ENCODE assay signal across 8 cellular contexts in the genomic region with DNA sequence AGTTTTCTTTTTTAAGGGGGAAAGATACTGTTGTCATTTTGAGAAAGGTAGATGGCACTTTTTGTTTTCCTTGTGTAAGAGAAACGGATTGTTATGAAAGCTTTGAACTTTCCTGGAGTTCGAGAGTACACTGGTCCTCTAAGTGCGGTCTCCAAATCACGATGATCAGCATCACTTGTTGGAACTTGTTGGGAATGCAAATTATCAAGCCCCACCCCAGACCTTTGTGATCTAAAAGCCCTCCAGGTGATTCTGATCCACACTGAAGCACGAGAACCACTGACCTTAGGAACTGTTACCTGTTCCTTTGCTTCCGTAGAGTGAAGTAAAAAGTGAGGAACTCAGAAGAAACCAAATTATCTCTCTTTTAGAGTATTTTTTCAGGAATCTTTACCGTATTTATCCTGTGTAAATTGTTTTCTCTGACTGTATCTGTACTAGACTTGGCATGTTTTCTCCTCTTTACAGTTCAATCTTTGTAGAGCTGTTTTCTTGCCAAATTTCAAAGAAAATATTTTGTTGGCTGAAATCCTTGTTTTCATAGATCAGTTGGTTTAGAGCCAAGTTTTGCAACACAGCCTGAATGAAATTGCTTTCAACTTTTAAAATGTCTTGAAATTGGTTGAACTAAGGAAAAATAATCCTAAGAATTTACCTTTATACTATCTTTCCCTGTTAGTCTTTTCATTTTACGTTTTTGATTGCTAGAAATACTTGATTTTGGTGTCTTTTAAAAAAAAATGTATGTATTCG. TPM values are rescaled to one million over a fixed set of nuclear protein-coding genes. Genes with fewer than 3 reads are reported as not detected.
DNase-seq lines count a peak whose midpoint lies in the region; ATAC-seq and TF ChIP-seq lines count a peak whose summit lies in the region.

No MANE protein-coding gene starts in this region.

- intact Hi-C loops in Caco-2 (cut with micrococcal nuclease; ENCODE audit: unreplicated experiment) = no loop called here

- POLR2A ChIA-PET in Caco-2 (lab: Charles Lee) = interaction anchor here (0.6 kb wide), 1 partner anchor 17 kb away, joined by 4 read pairs; no protein-coding TSS in a partner anchor
- POLR2A ChIA-PET in naive thymus-derived CD8-positive, alpha-beta T cell (lab: Charles Lee) = no interaction called here

- H3K27me3 ChIP-seq in Caco-2 (replicated peaks; ENCODE audit: control insufficient read depth, insufficient read depth, low read length) = no peaks in the 10 kb centered on the region

- H3K4me1 ChIP-seq in Caco-2 = peaks cover 25% of the 10 kb centered on the region

- no peaks in the 10 kb centered on the region for H3K9me3 ChIP-seq in Caco-2

- no peaks in the 10 kb centered on the region for H3K27me3 Mint-ChIP-seq in Caco-2 (ENCODE audit: insufficient read depth, unreplicated experiment)
- no peaks in the 10 kb centered on the region for H3K27me3 Mint-ChIP-seq in naive thymus-derived CD8-positive, alpha-beta T cell
- peaks cover 12% of the 10 kb centered on the region for H3K27me3 Mint-ChIP-seq in endothelial cell (ENCODE audit: unreplicated experiment)

- TF ChIP-seq CTCF in Caco-2 (IDR thresholded peaks at IDR 0.05; ENCODE audit: insufficient read depth in 1 of 2, low read depth in 1 of 2, low read length in 1 of 2, severe bottlenecking in 1 of 2, unreplicated experiment in 1 of 2) = no peak
- TF ChIP-seq CTCF in endothelial cell (IDR thresholded peaks at IDR 0.05; ENCODE audit: unreplicated experiment) = no peak

- H3K4me3 ChIP-seq in Caco-2 (ENCODE audit: low read depth, low read length) = no peak overlapping the region

- BruUV-seq in Caco-2 (replicated peaks; lab: Mats Ljungman, UMichigan) = no TSS peak

- no peaks in the 10 kb centered on the region for H3K36me3 ChIP-seq in Caco-2 (ENCODE audit: control insufficient read depth, insufficient read depth, low read length)

- peak; percentile 36 to 68 for DNase-seq in Caco-2
- DNase-seq in NCI-H526 (lab: John Stamatoyannopoulos, UW) = peak; percentile 21 to 70
- peak; percentile 83 for DNase-seq in dedifferentiated amniotic fluid mesenchymal stem cell (ENCODE audit: extremely low spot score)
- peak in 1 of 10 donors; percentile 6 for DNase-seq in naive thymus-derived CD8-positive, alpha-beta T cell
- DNase-seq in endothelial cell (ENCODE audit: low spot score) = no peak
- DNase-seq in NCI-H510A (lab: John Stamatoyannopoulos, UW) = no peak
- DNase-seq in DMS53 (lab: John Stamatoyannopoulos, UW) = no peak

- H3K4me3 Mint-ChIP-seq in Caco-2 (ENCODE audit: unreplicated experiment) (peak overlapping the region; percentile 33), endothelial cell (ENCODE audit: unreplicated experiment) (no peak overlapping the region)
- H3K4me3 Mint-ChIP-seq in naive thymus-derived CD8-positive, alpha-beta T cell = peak overlapping the region; percentile 72 to 98 (median 96)

- peaks cover 23% of the 10 kb centered on the region for H3K36me3 Mint-ChIP-seq in Caco-2 (ENCODE audit: insufficient read depth, unreplicated experiment)
- H3K36me3 Mint-ChIP-seq in naive thymus-derived CD8-positive, alpha-beta T cell = peaks cover 0 to 42% (median 13%) of the 10 kb centered on the region in 3 donors
- no peaks in the 10 kb centered on the region for H3K36me3 Mint-ChIP-seq in endothelial cell (ENCODE audit: low read depth, unreplicated experiment)

- peaks cover 7% of the 10 kb centered on the region for H3K4me1 Mint-ChIP-seq in Caco-2 (ENCODE audit: low read depth, unreplicated experiment)
- peaks cover 16 to 69% (median 58%) of the 10 kb centered on the region in 4 donors for H3K4me1 Mint-ChIP-seq in naive thymus-derived CD8-positive, alpha-beta T cell
- peaks cover 9% of the 10 kb centered on the region for H3K4me1 Mint-ChIP-seq in endothelial cell (ENCODE audit: unreplicated experiment)

- H3K9me3 Mint-ChIP-seq in Caco-2 (ENCODE audit: unreplicated experiment) (no peaks in the 10 kb centered on the region), endothelial cell (ENCODE audit: unreplicated experiment) (no peaks in the 10 kb centered on the region)
- H3K9me3 Mint-ChIP-seq in naive thymus-derived CD8-positive, alpha-beta T cell = no peaks in the 10 kb centered on the region

- CTCF ChIA-PET in Caco-2 (lab: Charles Lee) = no interaction called here

- H3K27ac Mint-ChIP-seq in Caco-2 (ENCODE audit: unreplicated experiment) (no peak overlapping the region), endothelial cell (ENCODE audit: unreplicated experiment) (no peak overlapping the region)
- peak overlapping the region; percentile 98 to 100 (median 99) for H3K27ac Mint-ChIP-seq in naive thymus-derived CD8-positive, alpha-beta T cell

- no peak for ATAC-seq in naive thymus-derived CD8-positive, alpha-beta T cell
- ATAC-seq in GM21360 (IDR thresholded peaks at IDR 0.05; ENCODE audit: unreplicated experiment) = no peak

RNA-seq across cellular contexts. Expression of gene MAT2B, which starts 4.0 kb away (rescaled TPM):
- 23.4 and 25.1 TPM in 2 replicates for total RNA-seq in Caco-2 (2022)
- 100 to 1,000 TPM; 145 to 147 TPM for total RNA-seq in naive thymus-derived CD8-positive, alpha-beta T cell
- 100 to 1,000 TPM; 260 to 287 (median 260) TPM for polyA plus RNA-seq in naive thymus-derived CD8-positive, alpha-beta T cell
- 25.2 TPM for total RNA-seq in endothelial cell (ENCODE audit: unreplicated experiment)

RNA-seq across cellular contexts. Expression of gene HMMR, which starts 49.0 kb away (rescaled TPM):
- total RNA-seq in Caco-2 (2022) = 61.1 and 64.2 TPM in 2 replicates
- total RNA-seq in naive thymus-derived CD8-positive, alpha-beta T cell = under 1 TPM; 0.42 to 0.47 TPM
- polyA plus RNA-seq in naive thymus-derived CD8-positive, alpha-beta T cell = under 1 TPM in 1 of 3 donors, not detected in 2; 0.28 TPM
- 8.6 TPM for total RNA-seq in endothelial cell (ENCODE audit: unreplicated experiment)

RNA-seq across cellular contexts. Expression of gene NUDCD2, which starts 49.6 kb away (rescaled TPM):
- 50.0 and 50.9 TPM in 2 replicates for total RNA-seq in Caco-2 (2022)
- 10 to 100 TPM; 27.4 to 27.8 TPM for total RNA-seq in naive thymus-derived CD8-positive, alpha-beta T cell
- polyA plus RNA-seq in naive thymus-derived CD8-positive, alpha-beta T cell = 10 to 100 TPM; 46.7 to 54.0 (median 53.2) TPM
- 19.2 TPM for total RNA-seq in endothelial cell (ENCODE audit: unreplicated experiment)

Comparison
In these comparisons a context has a peak if more than half of its experiments do, and no peak if none do; other contexts are left out.
1. DNase-seq: peak in Caco-2 (2 of 2), NCI-H526 (2 of 2) and dedifferentiated amniotic fluid mesenchymal stem cell (single experiment); none in endothelial cell (single experiment), NCI-H510A (single experiment) and DMS53 (single experiment).
2. H3K27ac Mint-ChIP-seq: peak in naive thymus-derived CD8-positive, alpha-beta T cell (10 of 10); none in Caco-2 (single experiment) and endothelial cell (single experiment).